Comparison of ENCODE assay signal across 8 cellular contexts in genomic region chrX:38806875-38807601, GRCh38. TPM values are rescaled to one million over a fixed set of nuclear protein-coding genes. Genes with fewer than 3 reads are reported as not detected.
DNase-seq lines count a peak whose midpoint lies in the region; TF ChIP-seq lines count a peak whose summit lies in the region.

No MANE protein-coding gene starts in this region.

- DNase-seq in GM12865 (ENCODE audit: low read depth) (no peak), epithelial cell of prostate (ENCODE audit: low read depth, low spot score) (no peak), SHP77 (lab: John Stamatoyannopoulos, UW) (no peak), amniotic stem cell (lab: John Stamatoyannopoulos, UW) (no peak), adrenal gland (no peak), nucleus accumbens (lab: John Stamatoyannopoulos, UW) (no peak)

- no peak for TF ChIP-seq POLR2A in adrenal gland (IDR thresholded peaks at IDR 0.05)

- H3K9me3 ChIP-seq in adrenal gland (replicated peaks in 1 of 3), result no peaks in the 10 kb centered on the region

- intact Hi-C loops in adrenal gland (cut with DNase I), result no loop called here

- TF ChIP-seq CTCF in GM12865 (IDR thresholded peaks at IDR 0.05; ENCODE audit: insufficient read depth, low read depth, low read length, missing control alignments) (no peak), adrenal gland (IDR thresholded peaks at IDR 0.05) (no peak)

- peaks cover 5% of the 10 kb centered on the region for H3K4me1 ChIP-seq in rectal smooth muscle tissue (ENCODE audit: control insufficient read depth, insufficient read depth, low read length)
- H3K4me1 ChIP-seq in adrenal gland (replicated peaks in 1 of 2), result peaks cover 0 to 20% of the 10 kb centered on the region in 2 donors

- H3K27me3 ChIP-seq in rectal smooth muscle tissue (ENCODE audit: control insufficient read depth, insufficient read depth, low read length) (no peaks in the 10 kb centered on the region), adrenal gland (no peaks in the 10 kb centered on the region)

- no peak overlapping the region for H3K9ac ChIP-seq in rectal smooth muscle tissue (ENCODE audit: low read length)

- H3K36me3 ChIP-seq in rectal smooth muscle tissue (ENCODE audit: control insufficient read depth, insufficient read depth, low read length) (no peaks in the 10 kb centered on the region), adrenal gland (replicated peaks in 1 of 2) (no peaks in the 10 kb centered on the region)

- H3K27ac ChIP-seq in epithelial cell of prostate, result peak overlapping the region; percentile 90
- H3K27ac ChIP-seq in rectal smooth muscle tissue (ENCODE audit: low read depth, low read length), result peak overlapping the region; percentile 94
- H3K27ac ChIP-seq in adrenal gland, result peak overlapping the region in 1 of 5 donors; percentile 86

- 68 to 78% (median 71%) methylated on average over 7 of the region's 7 CpGs for WGBS in adrenal gland, 4 donors

- H3K4me3 ChIP-seq in GM12865 (ENCODE audit: low read depth, low read length) (peak overlapping the region; percentile 81), rectal smooth muscle tissue (ENCODE audit: low read length) (peak overlapping the region; percentile 32), adrenal gland (no peak overlapping the region)

TF ChIP-seq in PFSK-1, 5 proteins besides CTCF, POLR2A, EP300 and RAD21:
- TF ChIP-seq POLR2AphosphoS5 (IDR thresholded peaks at IDR 0.05; ENCODE audit: low read depth, low read length) (0 out of 2 replicates have a peak, but pooled peaks have one; percentile 14), TAF1 (IDR thresholded peaks at IDR 0.05; ENCODE audit: borderline replicate concordance, insufficient read depth, low read length) (no peak), FOXP2 (optimal IDR thresholded peaks at IDR 0.05; ENCODE audit: borderline replicate concordance, extremely low read depth, extremely low read length, insufficient read depth) (no peak), SIN3A (IDR thresholded peaks at IDR 0.05; ENCODE audit: borderline replicate concordance, insufficient read depth, low read length) (no peak)
TF ChIP-seq in PFSK-1: peak in this region for 1.

RNA-seq across cellular contexts. Expression of gene MID1IP1, which starts 5.8 kb away (rescaled TPM):
- 178 TPM for polyA plus RNA-seq in PFSK-1 (2012; ENCODE audit: insufficient read length, low read depth)
- 100 to 1,000 TPM in 1 of 8 donors, 10 to 100 TPM in 7; 43.3 to 106 (median 54.2) TPM for total RNA-seq in adrenal gland
- 10 to 100 TPM; 16.8 to 24.3 (median 21.6) TPM for polyA plus RNA-seq in adrenal gland

Comparison
In these comparisons a context has a peak if more than half of its experiments do, and no peak if none do; other contexts are left out.
1. H3K4me3 ChIP-seq: peak in GM12865 (single experiment) and rectal smooth muscle tissue (single experiment); none in adrenal gland (0 of 4).